8 cellular contexts compared by ENCODE assay signal in the genomic region with DNA sequence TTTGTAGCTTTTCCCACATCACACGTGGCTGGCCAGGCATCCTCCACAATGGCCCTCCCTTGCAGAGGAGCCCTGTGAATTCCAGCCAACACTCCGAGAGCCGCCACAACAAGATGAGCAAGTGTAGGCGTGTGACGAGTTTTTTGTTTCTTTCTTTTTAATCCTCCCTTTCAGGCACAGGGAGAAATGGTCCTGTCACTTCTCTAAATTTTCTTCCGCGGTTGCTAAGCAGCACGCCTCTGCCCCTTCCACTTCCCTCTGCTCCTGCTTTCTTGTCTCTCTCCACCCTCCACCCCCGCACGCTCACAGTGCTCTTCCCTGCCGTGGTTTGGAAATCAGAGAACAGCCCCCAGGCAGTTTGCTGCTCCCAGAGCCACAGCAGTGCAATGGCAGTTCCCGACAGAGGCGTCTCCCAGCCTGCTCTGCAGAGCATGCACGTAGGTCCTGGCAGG.
DNase-seq lines count a peak whose midpoint lies in the region; ATAC-seq and TF ChIP-seq lines count a peak whose summit lies in the region.

No MANE protein-coding gene starts in this region.

- no peaks in the 10 kb centered on the region for H4K20me1 ChIP-seq in DOHH2 (ENCODE audit: control insufficient read depth, insufficient read depth, low read depth, low read length)

- no peaks in the 10 kb centered on the region for H3K36me3 Mint-ChIP-seq in CD4-positive, alpha-beta T cell (ENCODE audit: low read depth)

- TF ChIP-seq CTCF in DOHH2 (IDR thresholded peaks at IDR 0.05; ENCODE audit: low read depth, low read length, poor library complexity, severe bottlenecking) (no peak), left lung (IDR thresholded peaks at IDR 0.05) (peak in 1 of 2 donors; percentile 10)
- no peak for TF ChIP-seq CTCF in CD4-positive, alpha-beta T cell (IDR thresholded peaks at IDR 0.05)

- H3K4me1 ChIP-seq in DOHH2 (ENCODE audit: control insufficient read depth, low read length) (peaks cover 44% of the 10 kb centered on the region), left lung (peaks cover 0 to 20% of the 10 kb centered on the region in 2 donors)

- no peaks in the 10 kb centered on the region for H3K9me2 ChIP-seq in DOHH2 (replicated peaks; ENCODE audit: control insufficient read depth, low read length)

- H3K4me2 ChIP-seq in DOHH2 (ENCODE audit: low read length): peak overlapping the region; percentile 67

- no peaks in the 10 kb centered on the region for H3K36me3 ChIP-seq in DOHH2 (ENCODE audit: control insufficient read depth, low read length)
- no peaks in the 10 kb centered on the region for H3K36me3 ChIP-seq in left lung

- no peak overlapping the region for H3K27ac Mint-ChIP-seq in CD4-positive, alpha-beta T cell

- H3K27ac ChIP-seq in DOHH2 (ENCODE audit: low read depth, low read length) (no peak overlapping the region), left lung (peak overlapping the region in 1 of 2 donors; percentile 4)
- no peak overlapping the region for H3K27ac ChIP-seq in CD4-positive, alpha-beta T cell (ENCODE audit: low read depth, low read length)

- peak overlapping the region; percentile 48 for H3K4me3 ChIP-seq in DOHH2 (ENCODE audit: low read length)
- peak overlapping the region in 1 of 2 donors; percentile 13 for H3K4me3 ChIP-seq in left lung

- peak; percentile 93 for ATAC-seq in left lung
- ATAC-seq in CD4-positive, alpha-beta T cell (ENCODE audit: poor library complexity): no peak

- DNase-seq in NOMO-1 treated with DMSO at 0.1 percent for 48 hours (lab: John Stamatoyannopoulos, UW; ENCODE audit: unreplicated experiment) (peak; percentile 37), dedifferentiated amniotic fluid mesenchymal stem cell (ENCODE audit: extremely low spot score) (peak; percentile 84), left lung (peak; percentile 75 to 82), superior temporal gyrus (ENCODE audit: extremely low spot score) (peak; percentile 76), T-helper 2 cell (no peak)
- DNase-seq in CD4-positive, alpha-beta T cell: no peak
- DNase-seq in effector CD4-positive, alpha-beta T cell: no peak

- CTCF ChIA-PET in CD4-positive, alpha-beta T cell (lab: Charles Lee): no interaction called here

- H3K9me3 ChIP-seq in DOHH2 (ENCODE audit: control insufficient read depth, insufficient read depth, low read length): no peaks in the 10 kb centered on the region
- H3K9me3 ChIP-seq in left lung: no peaks in the 10 kb centered on the region
- H3K9me3 ChIP-seq in CD4-positive, alpha-beta T cell (ENCODE audit: control insufficient read depth, low read length): no peaks in the 10 kb centered on the region

- no peaks in the 10 kb centered on the region for H3K79me2 ChIP-seq in DOHH2 (ENCODE audit: control insufficient read depth, low read length)

- peaks cover 22% of the 10 kb centered on the region for H3K4me1 Mint-ChIP-seq in CD4-positive, alpha-beta T cell (ENCODE audit: low read depth)

- no peaks in the 10 kb centered on the region for H3K9me3 Mint-ChIP-seq in CD4-positive, alpha-beta T cell

- POLR2A ChIA-PET in CD4-positive, alpha-beta T cell (lab: Charles Lee): no interaction called here

- H3K4me3 Mint-ChIP-seq in CD4-positive, alpha-beta T cell: no peak overlapping the region

- peaks cover 7% of the 10 kb centered on the region for H3F3A ChIP-seq in DOHH2 (ENCODE audit: control insufficient read depth, insufficient read depth)

- intact Hi-C loops in left lung (cut with DNase I): no loop called here
- intact Hi-C loops in CD4-positive, alpha-beta T cell (cut with DNase I, micrococcal nuclease): no loop called here

- H3K27me3 ChIP-seq in DOHH2 (ENCODE audit: control insufficient read depth, low read length): no peaks in the 10 kb centered on the region
- H3K27me3 ChIP-seq in left lung: no peaks in the 10 kb centered on the region
- H3K27me3 ChIP-seq in CD4-positive, alpha-beta T cell (ENCODE audit: control insufficient read depth, insufficient read depth, low read length): no peaks in the 10 kb centered on the region

- peaks cover 12% of the 10 kb centered on the region for H3K27me3 Mint-ChIP-seq in CD4-positive, alpha-beta T cell

Comparison
In these comparisons a context has a peak if more than half of its experiments do, and no peak if none do; other contexts are left out.
1. DNase-seq: peak in NOMO-1 treated with DMSO at 0.1 percent for 48 hours (single experiment), dedifferentiated amniotic fluid mesenchymal stem cell (single experiment), left lung (2 of 2) and superior temporal gyrus (single experiment); none in T-helper 2 cell (0 of 5), CD4-positive, alpha-beta T cell (0 of 10) and effector CD4-positive, alpha-beta T cell (single experiment).